Comparison of ENCODE assay signal across 23 cellular contexts in genomic region chr5:145941096-145941676, GRCh38. TPM values are rescaled to one million over a fixed set of nuclear protein-coding genes. Genes with fewer than 3 reads are reported as not detected.
DNase-seq lines count a peak whose midpoint lies in the region; ATAC-seq, FAIRE-seq and TF ChIP-seq lines count a peak whose summit lies in the region.
"Had no signal": no experiment of that assay in that cellular context is flagged by ENCODE, and none has a peak within 500 bp of the region (broad histone marks: within the 10 kb centered on the region; RNA-seq: fewer than 3 reads in every experiment).

No MANE protein-coding gene starts in this region.

- H2BK120ac ChIP-seq in IMR-90 (ENCODE audit: low read depth, low read length) = no peak overlapping the region

- peaks cover 4% of the 10 kb centered on the region for H3K9me1 ChIP-seq in IMR-90 (ENCODE audit: insufficient read depth, low read length)

- no peak for TF ChIP-seq POLR2A in IMR-90 (IDR thresholded peaks at IDR 0.05; ENCODE audit: low read depth, low read length)

- ATAC-seq in IMR-90 (ENCODE audit: low read depth) (no peak), HG02884 (IDR thresholded peaks at IDR 0.05; ENCODE audit: unreplicated experiment) (no peak)
- peak; percentile 66 for ATAC-seq in effector memory CD8-positive, alpha-beta T cell (replicated peaks)
- ATAC-seq in stimulated activated naive CD8-positive, alpha-beta T cell treated with anti-CD3 and anti-CD28 coated beads, Interleukin-15, amount 100 ng/mL, for 72 hours = no peak
- ATAC-seq: GM12878 had no signal

- no peaks in the 10 kb centered on the region for H3K36me3 Mint-ChIP-seq in effector memory CD8-positive, alpha-beta T cell (ENCODE audit: insufficient read depth)

- H3K4me1 ChIP-seq in IMR-90 (ENCODE audit: control insufficient read depth, insufficient read depth, low read length) = peaks cover 11% of the 10 kb centered on the region
- peaks cover 82% of the 10 kb centered on the region for H3K4me1 ChIP-seq in SJSA1 (replicated peaks)
- H3K4me1 ChIP-seq in small intestine (ENCODE audit: control insufficient read depth in 2 of 2, insufficient read depth in 1 of 2, low read depth in 1 of 2, low read length in 1 of 2) = peaks cover 2 to 13% of the 10 kb centered on the region in 2 donors
- H3K4me1 ChIP-seq: BE2C had no signal

- no peak overlapping the region for H3K9ac ChIP-seq in IMR-90 (ENCODE audit: low read depth, low read length)

- intact Hi-C loops in IMR-90 (cut with micrococcal nuclease) = loop anchor here (5.0 kb wide), 1 partner anchor 106 kb away; no protein-coding TSS in a partner anchor

- H3K4ac ChIP-seq in IMR-90 (ENCODE audit: low read depth, low read length) = no peak overlapping the region

- no peaks in the 10 kb centered on the region for H3K36me3 ChIP-seq in IMR-90 (ENCODE audit: control insufficient read depth, insufficient read depth, low read length)
- H3K36me3 ChIP-seq in SJSA1 = peaks cover 43% of the 10 kb centered on the region
- no peaks in the 10 kb centered on the region for H3K36me3 ChIP-seq in small intestine (ENCODE audit: control insufficient read depth in 2 of 2, insufficient read depth in 2 of 2, low read length in 2 of 2)
- H3K36me3 ChIP-seq: adrenal gland, BE2C had no signal

- peaks cover 12 to 16% of the 10 kb centered on the region in 2 donors for H3K27me3 Mint-ChIP-seq in effector memory CD8-positive, alpha-beta T cell
- H3K27me3 Mint-ChIP-seq in stimulated activated naive CD8-positive, alpha-beta T cell treated with anti-CD3 and anti-CD28 coated beads, Interleukin-15, amount 100 ng/mL, for 72 hours = peaks cover 91% of the 10 kb centered on the region
- H3K27me3 Mint-ChIP-seq: progenitor cell of endocrine pancreas had no signal

- H2AFZ ChIP-seq in IMR-90 (replicated peaks; ENCODE audit: low read length, poor library complexity) = no peak overlapping the region

- no peaks in the 10 kb centered on the region for H3K79me1 ChIP-seq in IMR-90 (ENCODE audit: low read depth in 1 of 2, low read length in 2 of 2)

- BruUV-seq in IMR-90 (replicated peaks; lab: Mats Ljungman, UMichigan) = no TSS peak

- H3K4me3 Mint-ChIP-seq in effector memory CD8-positive, alpha-beta T cell = no peak overlapping the region
- H3K4me3 Mint-ChIP-seq in stimulated activated naive CD8-positive, alpha-beta T cell treated with anti-CD3 and anti-CD28 coated beads, Interleukin-15, amount 100 ng/mL, for 72 hours = no peak overlapping the region
- H3K4me3 Mint-ChIP-seq: nephron had no signal

- H3K4me3 ChIP-seq in IMR-90 (ENCODE audit: insufficient read depth, low read depth, low read length) = no peak overlapping the region
- H3K4me3 ChIP-seq in SJSA1 = no peak overlapping the region
- no peak overlapping the region for H3K4me3 ChIP-seq in small intestine (ENCODE audit: low read depth in 1 of 2, low read length in 2 of 2)
- H3K4me3 ChIP-seq: adrenal gland, GM12878, smooth muscle cell had no signal

- H2AK5ac ChIP-seq in IMR-90 (ENCODE audit: low read depth, low read length) = no peak overlapping the region

- H3K56ac ChIP-seq in IMR-90 (ENCODE audit: extremely low read depth, insufficient read depth, low read length) = no peak overlapping the region

- no peak overlapping the region for H4K8ac ChIP-seq in IMR-90 (ENCODE audit: low read depth in 2 of 2, low read length in 2 of 2)

- no peak overlapping the region for H2BK15ac ChIP-seq in IMR-90 (ENCODE audit: low read depth, low read length)

- in situ Hi-C loops in IMR-90 (cut with MboI; ENCODE audit: low sequenced_read_pairs) = no loop called here

- H3K27ac Mint-ChIP-seq in effector memory CD8-positive, alpha-beta T cell = no peak overlapping the region
- no peak overlapping the region for H3K27ac Mint-ChIP-seq in stimulated activated naive CD8-positive, alpha-beta T cell treated with anti-CD3 and anti-CD28 coated beads, Interleukin-15, amount 100 ng/mL, for 72 hours
- H3K27ac Mint-ChIP-seq: progenitor cell of endocrine pancreas had no signal

- no peak overlapping the region for H3K18ac ChIP-seq in IMR-90 (ENCODE audit: low read depth, low read length)

- H3K27me3 ChIP-seq in IMR-90 (ENCODE audit: control insufficient read depth, insufficient read depth, low read length) (no peaks in the 10 kb centered on the region), SJSA1 (replicated peaks) (no peaks in the 10 kb centered on the region), small intestine (ENCODE audit: control insufficient read depth in 2 of 2, insufficient read depth in 2 of 2, low read length in 2 of 2) (no peaks in the 10 kb centered on the region)
- H3K27me3 ChIP-seq: adrenal gland had no signal

- no peak overlapping the region for H3K14ac ChIP-seq in IMR-90 (replicated peaks; ENCODE audit: low read depth, low read length)

- no peak overlapping the region for H2AK9ac ChIP-seq in IMR-90 (replicated peaks; ENCODE audit: low read depth, low read length, poor library complexity)

- peak; percentile 25 for DNase-seq in IMR-90
- no peak for DNase-seq in SJSA1 (ENCODE audit: low read depth in 1 of 2, low spot score in 2 of 2)
- no peak for DNase-seq in effector memory CD8-positive, alpha-beta T cell
- DNase-seq in small intestine = peak; percentile 62
- DNase-seq in stimulated activated naive CD8-positive, alpha-beta T cell treated with anti-CD3 and anti-CD28 coated beads, Interleukin-15, amount 100 ng/mL, for 72 hours = no peak
- DNase-seq in nucleus accumbens (lab: John Stamatoyannopoulos, UW) = no peak
- DNase-seq: activated effector memory CD4-positive, alpha-beta T cell treated with Interleukin-2 at 50 U/mL for 16 hours; adrenal gland; BE2C; caudate nucleus; hypothalamus; kidney; NCI-H146; NK-92 treated with Interleukin-12 subunit alpha and Interleukin-12 subunit beta, amount 100 ng/mL, for 24 hours; Right ventricle myocardium superior; stimulated activated CD4-positive, alpha-beta T cell treated with anti-CD3 and anti-CD28 coated beads, Interleukin-4, amount 100 ng/mL, for 4 hours had no signal

- H3K4me1 Mint-ChIP-seq in effector memory CD8-positive, alpha-beta T cell (ENCODE audit: low read depth in 2 of 2) = peaks cover 4 to 10% of the 10 kb centered on the region in 2 donors
- peaks cover 31% of the 10 kb centered on the region for H3K4me1 Mint-ChIP-seq in stimulated activated naive CD8-positive, alpha-beta T cell treated with anti-CD3 and anti-CD28 coated beads, Interleukin-15, amount 100 ng/mL, for 72 hours

- no peak overlapping the region for H4K5ac ChIP-seq in IMR-90 (ENCODE audit: low read depth, low read length)

- dilution Hi-C loops in IMR-90 (cut with HindIII; ENCODE audit: low sequenced_read_pairs, unreplicated experiment) = no loop called here

- CTCF ChIA-PET in IMR-90 (lab: Yijun Ruan, JAX) = no interaction called here

- H4K91ac ChIP-seq in IMR-90 (ENCODE audit: insufficient read depth, low read depth, low read length) = no peak overlapping the region

- H3K4me2 ChIP-seq in IMR-90 (ENCODE audit: low read depth, low read length) = no peak overlapping the region
- H3K4me2 ChIP-seq: smooth muscle cell had no signal

- POLR2A ChIA-PET in IMR-90 (lab: Charles Lee; ENCODE audit: unreplicated experiment) = interaction anchor here (0.6 kb wide), 1 partner anchor 419 kb away, joined by 3 read pairs; no protein-coding TSS in a partner anchor

- no peak for TF ChIP-seq CTCF in IMR-90 (conservative IDR thresholded peaks at IDR 0.05; ENCODE audit: low read depth, low read length)

- H3K9me3 ChIP-seq in IMR-90 (ENCODE audit: control insufficient read depth, insufficient read depth, low read length) (no peaks in the 10 kb centered on the region), SJSA1 (replicated peaks) (no peaks in the 10 kb centered on the region), small intestine (ENCODE audit: control insufficient read depth, low read depth) (no peaks in the 10 kb centered on the region)
- H3K9me3 ChIP-seq: adrenal gland, BE2C had no signal

- no peaks in the 10 kb centered on the region for H3K9me3 Mint-ChIP-seq in effector memory CD8-positive, alpha-beta T cell
- peaks cover 0 to 5% of the 10 kb centered on the region in 2 donors for H3K9me3 Mint-ChIP-seq in stimulated activated naive CD8-positive, alpha-beta T cell treated with anti-CD3 and anti-CD28 coated beads, Interleukin-15, amount 100 ng/mL, for 72 hours
- H3K9me3 Mint-ChIP-seq: nephron had no signal

- H2BK5ac ChIP-seq in IMR-90 (ENCODE audit: low read depth, low read length, poor library complexity, severe bottlenecking) = no peak overlapping the region

- TF ChIP-seq RAD21 in IMR-90 (IDR thresholded peaks at IDR 0.05; ENCODE audit: low read length) = no peak

- no peak overlapping the region for H3K27ac ChIP-seq in IMR-90 (ENCODE audit: insufficient read depth, low read length)
- peak overlapping the region; percentile 30 for H3K27ac ChIP-seq in SJSA1
- H3K27ac ChIP-seq in small intestine (ENCODE audit: low read depth in 1 of 2, low read length in 1 of 2) = peak overlapping the region; percentile 63 to 80
- H3K27ac ChIP-seq: adrenal gland had no signal

- H4K20me1 ChIP-seq in IMR-90 (ENCODE audit: insufficient read depth, low read length) = no peaks in the 10 kb centered on the region

- WGBS in IMR-90 (ENCODE audit: extremely low coverage in 2 of 2, insufficient read length in 1 of 2), 2 experiments = 81% methylated on average over 2 of the region's 2 CpGs; no CpG with 5 or more reads in 1 of the 2 experiments
- 28 to 53% (median 43%) methylated on average over 2 of the region's 2 CpGs for WGBS in small intestine, 3 donors

- no peak overlapping the region for H3K23ac ChIP-seq in IMR-90 (ENCODE audit: low read depth, low read length)

- no peak overlapping the region for H2BK20ac ChIP-seq in IMR-90 (ENCODE audit: low read depth, low read length)

- no peak for FAIRE-seq in small intestine (lab: Jason Lieb, UNC)
- FAIRE-seq: G401.6, GM12878, kidney had no signal

TF ChIP-seq in IMR-90, 13 proteins besides CTCF, POLR2A, EP300 and RAD21:
- TF ChIP-seq CHD1 (IDR thresholded peaks at IDR 0.05; ENCODE audit: low read depth, low read length) = no peak
- no peak for TF ChIP-seq NFE2L2 (IDR thresholded peaks at IDR 0.05; ENCODE audit: low read depth, low read length)
- no peak for TF ChIP-seq FOS (IDR thresholded peaks at IDR 0.05; ENCODE audit: low read depth, low read length)
- TF ChIP-seq RFX5 (IDR thresholded peaks at IDR 0.05; ENCODE audit: low read depth, low read length) = no peak
- no peak for TF ChIP-seq BHLHE40 (IDR thresholded peaks at IDR 0.05; ENCODE audit: low read depth, low read length)

RNA-seq across cellular contexts. Expression of gene SH3RF2, which starts 4.8 kb away (rescaled TPM):
- 1.1 and 1.3 TPM in 2 replicates for total RNA-seq in IMR-90 (2012; rRNA removed)
- polyA plus RNA-seq in IMR-90 (2012; rRNA removed) (1.3 and 1.7 TPM in 2 replicates), small intestine (10 to 100 TPM; 14.3 to 25.0 (median 23.6) TPM)
- 0.49 and 0.74 TPM in 2 replicates for polyA plus RNA-seq in IMR-90 (2012; cell fraction: cytosol; rRNA removed)
- polyA plus RNA-seq in IMR-90 (2012; cell fraction: nucleus; rRNA removed; ENCODE audit: low replicate concordance) = 4.1 and 4.6 TPM in 2 replicates
- total RNA-seq in SJSA1 (2014; rRNA removed; shearing (Covaris generic)) = 11.2 and 23.1 TPM in 2 replicates
- total RNA-seq: activated CD8-positive, alpha-beta memory T cell treated with anti-CD3 and anti-CD28 coated beads for 36 hours had no signal
- polyA plus RNA-seq: GM12878 had no signal

Comparison
In these comparisons a context has a peak if more than half of its experiments do, and no peak if none do; other contexts are left out.
1. DNase-seq: peak in IMR-90 (single experiment) and small intestine (single experiment); none in SJSA1 (0 of 2), effector memory CD8-positive, alpha-beta T cell (0 of 3), stimulated activated naive CD8-positive, alpha-beta T cell treated with anti-CD3 and anti-CD28 coated beads, Interleukin-15, amount 100 ng/mL, for 72 hours (0 of 2) and nucleus accumbens (0 of 56).